ENCODE assay signal across 18 cellular contexts in genomic region chr2:218831378-218831990, GRCh38. TPM values are rescaled to one million over a fixed set of nuclear protein-coding genes. Genes with fewer than 3 reads are reported as not detected.
A peak's percentile ranks its signal among the peaks of the same experiment; 100 is the strongest.
DNase-seq lines count a peak whose midpoint lies in the region; ATAC-seq and TF ChIP-seq lines count a peak whose summit lies in the region.
"Had no signal": no experiment of that assay in that cellular context is flagged by ENCODE, and none has a peak within 500 bp of the region (broad histone marks: within the 10 kb centered on the region; RNA-seq: fewer than 3 reads in every experiment).

TSS of gene PRKAG3 (minus strand) at chr2:218831803.

- peak; percentile 74 for DNase-seq in BE2C
- peak; percentile 53 for DNase-seq in SJCRH30
- peak; percentile 46 for DNase-seq in left ventricle myocardium inferior
- no peak for DNase-seq in NCI-H2029 treated with DMSO at 0.1 percent for 48 hours (lab: John Stamatoyannopoulos, UW)
- DNase-seq in midbrain (lab: John Stamatoyannopoulos, UW), result no peak
- DNase-seq in mucosa of gallbladder (ENCODE audit: low spot score), result no peak
- DNase-seq: activated CD4-positive, CD25-positive, alpha-beta regulatory T cell; activated naive CD8-positive, alpha-beta T cell treated with anti-CD3 and anti-CD28 coated beads, Interleukin-2, amount 10 ng/mL, durations not matched to agents 7 days and 5 days; hypothalamus; kidney; NCI-H187; nucleus accumbens; small intestine had no signal

- peak within 1 kb of the TSS; percentile 65 for H3K4me2 ChIP-seq in skeletal muscle satellite cell (ENCODE audit: low read length)

- TF ChIP-seq CTCF in BE2C (IDR thresholded peaks at IDR 0.05; ENCODE audit: low read depth, low read length), result no peak
- TF ChIP-seq CTCF in left ventricle myocardium inferior (IDR thresholded peaks at IDR 0.05; ENCODE audit: borderline replicate concordance), result no peak

- H3K4me3 ChIP-seq in BE2C (ENCODE audit: low read depth, low read length), result no peak within 1 kb of the TSS
- H3K4me3 ChIP-seq in SJCRH30, result no peak within 1 kb of the TSS
- H3K4me3 ChIP-seq in left ventricle myocardium inferior, result no peak within 1 kb of the TSS
- H3K4me3 ChIP-seq in skeletal muscle satellite cell (ENCODE audit: low read length), result peak within 1 kb of the TSS; percentile 33
- H3K4me3 ChIP-seq: upper lobe of left lung had no signal

- H3K9me3 ChIP-seq in BE2C (no peaks in the 10 kb centered on the region), SJCRH30 (replicated peaks) (no peaks in the 10 kb centered on the region), left ventricle myocardium inferior (replicated peaks) (no peaks in the 10 kb centered on the region), skeletal muscle satellite cell (replicated peaks; ENCODE audit: low read length) (no peaks in the 10 kb centered on the region)
- H3K9me3 ChIP-seq: upper lobe of left lung had no signal

- peak within 1 kb of the TSS; percentile 52 for H3K9ac ChIP-seq in skeletal muscle satellite cell (ENCODE audit: low read depth, low read length)

- H3K27me3 ChIP-seq in BE2C (no peaks in the 10 kb centered on the region), SJCRH30 (no peaks in the 10 kb centered on the region), left ventricle myocardium inferior (ENCODE audit: low read depth) (peaks cover 79% of the 10 kb centered on the region), skeletal muscle satellite cell (ENCODE audit: control insufficient read depth, insufficient read depth, low read length) (peaks cover 33% of the 10 kb centered on the region)
- H3K27me3 ChIP-seq: upper lobe of left lung had no signal

- intact Hi-C loops in left ventricle myocardium inferior (cut with micrococcal nuclease), result loop anchor here (10.0 kb wide), 1 partner anchor 97 kb away; no protein-coding TSS in a partner anchor

- ATAC-seq in HG03457 (IDR thresholded peaks at IDR 0.05; ENCODE audit: unreplicated experiment), result no peak

- H3K4me1 ChIP-seq in BE2C (peaks cover 5% of the 10 kb centered on the region), SJCRH30 (peaks cover 56% of the 10 kb centered on the region), left ventricle myocardium inferior (peaks cover 6% of the 10 kb centered on the region), skeletal muscle satellite cell (ENCODE audit: control insufficient read depth, insufficient read depth, low read length) (peaks cover 35% of the 10 kb centered on the region)

- no peaks in the 10 kb centered on the region for H3K36me3 ChIP-seq in BE2C
- H3K36me3 ChIP-seq in SJCRH30, result no peaks in the 10 kb centered on the region
- H3K36me3 ChIP-seq in left ventricle myocardium inferior, result no peaks in the 10 kb centered on the region
- no peaks in the 10 kb centered on the region for H3K36me3 ChIP-seq in skeletal muscle satellite cell (ENCODE audit: insufficient read depth, low read length)
- H3K36me3 ChIP-seq: upper lobe of left lung had no signal

- H3K27ac ChIP-seq in SJCRH30, result no peak within 1 kb of the TSS
- H3K27ac ChIP-seq in left ventricle myocardium inferior (replicated peaks), result peak within 1 kb of the TSS; percentile 86
- H3K27ac ChIP-seq: upper lobe of left lung had no signal

RNA-seq across cellular contexts. Expression of gene PRKAG3, which starts in this region (rescaled TPM):
- polyA plus RNA-seq in BE2C (2012; ENCODE audit: insufficient read depth, insufficient read length, low read depth), result not detected
- total RNA-seq in SJCRH30 (2014; rRNA removed; shearing (Covaris generic)), result 0.13 and 0.16 TPM in 2 replicates
- total RNA-seq in left ventricle myocardium inferior (0.14 TPM), mucosa of gallbladder (not detected)
- 0.25 and 1.3 TPM in 2 replicates for total RNA-seq in skeletal muscle satellite cell (2012; rRNA removed)
- total RNA-seq: activated naive CD8-positive, alpha-beta T cell treated with anti-CD3 and anti-CD28 coated beads, Interleukin-2, amount 10 ng/mL, durations not matched to agents 7 days and 5 days; kidney; M059J; NCI-H460; upper lobe of left lung had no signal
- polyA plus RNA-seq: small intestine had no signal

Comparison
In these comparisons a context has a peak if more than half of its experiments do, and no peak if none do; other contexts are left out.
1. Peak in DNase-seq in SJCRH30; RNA of the gene not detected or under 1 TPM.
2. Peak in DNase-seq and H3K27ac ChIP-seq in left ventricle myocardium inferior; RNA of the gene not detected or under 1 TPM.